8 cellular contexts compared by ENCODE assay signal in the genomic region with DNA sequence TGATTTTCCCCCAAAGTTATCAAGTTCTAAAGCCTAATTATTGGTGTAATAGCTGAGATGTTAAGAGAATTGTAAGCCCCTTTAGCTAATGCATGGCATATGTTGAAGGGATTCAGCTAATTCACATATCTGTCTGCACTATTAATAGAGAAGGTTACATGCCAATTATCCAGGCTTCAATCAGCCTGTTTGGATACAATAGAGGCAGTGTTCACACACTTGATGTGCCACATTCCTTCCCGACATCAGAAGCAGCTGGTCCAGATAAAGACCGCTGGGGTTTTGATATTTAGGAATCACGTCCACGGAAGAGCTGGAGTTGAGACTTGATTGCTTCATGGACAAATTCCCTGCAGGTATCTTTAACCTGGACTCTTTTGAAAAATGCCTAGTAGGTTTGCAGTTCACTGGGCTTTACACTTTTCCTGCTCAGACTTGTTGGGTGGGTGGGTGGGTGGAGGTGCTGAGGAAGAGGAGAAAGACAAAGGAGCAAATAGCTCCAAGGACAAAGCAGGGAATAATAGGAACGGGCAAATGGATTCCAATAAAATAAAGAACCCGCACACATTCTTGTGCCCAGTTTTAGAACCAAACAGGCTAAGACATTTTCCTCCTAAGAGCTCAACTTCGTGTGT.
DNase-seq lines count a peak whose midpoint lies in the region; ATAC-seq and TF ChIP-seq lines count a peak whose summit lies in the region.

No MANE protein-coding gene starts in this region.

- H3K36me3 Mint-ChIP-seq in Calu3 (ENCODE audit: insufficient read depth, unreplicated experiment): peaks cover 50% of the 10 kb centered on the region
- H3K36me3 Mint-ChIP-seq in brain: no peaks in the 10 kb centered on the region
- peaks cover 5% of the 10 kb centered on the region for H3K36me3 Mint-ChIP-seq in natural killer cell treated with Interleukin-12 subunit alpha and Interleukin-12 subunit beta and Interleukin-15 and Interleukin-18, amount 100 ng/mL, for 72 hours

- no TSS peak for BruUV-seq in Calu3 (replicated peaks; lab: Mats Ljungman, UMichigan)

- peaks cover 69% of the 10 kb centered on the region for H3K4me1 Mint-ChIP-seq in Calu3 (ENCODE audit: low read depth, unreplicated experiment)
- peaks cover 73% of the 10 kb centered on the region for H3K4me1 Mint-ChIP-seq in brain
- peaks cover 42 to 51% of the 10 kb centered on the region in 2 donors for H3K4me1 Mint-ChIP-seq in natural killer cell treated with Interleukin-12 subunit alpha and Interleukin-12 subunit beta and Interleukin-15 and Interleukin-18, amount 100 ng/mL, for 72 hours (ENCODE audit: low read depth in 2 of 2)

- H3K27me3 Mint-ChIP-seq in Calu3 (ENCODE audit: unreplicated experiment) (no peaks in the 10 kb centered on the region), brain (no peaks in the 10 kb centered on the region)
- no peaks in the 10 kb centered on the region for H3K27me3 Mint-ChIP-seq in natural killer cell treated with Interleukin-12 subunit alpha and Interleukin-12 subunit beta and Interleukin-15 and Interleukin-18, amount 100 ng/mL, for 72 hours

- H3K9me3 Mint-ChIP-seq in Calu3 (ENCODE audit: low read depth, unreplicated experiment) (peaks cover 4% of the 10 kb centered on the region), brain (peaks cover 0 to 3% (median 2%) of the 10 kb centered on the region in 5 experiments)
- no peaks in the 10 kb centered on the region for H3K9me3 Mint-ChIP-seq in natural killer cell treated with Interleukin-12 subunit alpha and Interleukin-12 subunit beta and Interleukin-15 and Interleukin-18, amount 100 ng/mL, for 72 hours

- CTCF ChIA-PET in Calu3 (lab: Charles Lee): interaction anchor here (0.5 to 2.5 kb wide), 21 partner anchors 12 to 204 kb away, joined by 3 to 18 read pairs (median 5); no protein-coding TSS in a partner anchor

- DNase-seq in Calu3 (peak; percentile 61), NCI-H1694 (lab: John Stamatoyannopoulos, UW) (peak; percentile 53), A172 (ENCODE audit: low spot score) (no peak), GM13977 (ENCODE audit: low spot score) (no peak), OCI-M2 (lab: John Stamatoyannopoulos, UW; ENCODE audit: unreplicated experiment) (no peak)
- no peak for DNase-seq in natural killer cell treated with Interleukin-12 subunit alpha and Interleukin-12 subunit beta and Interleukin-15 and Interleukin-18, amount 100 ng/mL, for 72 hours (ENCODE audit: low spot score)

- intact Hi-C loops in Calu3 (cut with micrococcal nuclease; ENCODE audit: unreplicated experiment): loop anchor here (1.0 to 2.0 kb wide), 4 partner anchors 59 to 179 kb away; no protein-coding TSS in a partner anchor

- peak overlapping the region; percentile 98 for H3K27ac Mint-ChIP-seq in Calu3 (ENCODE audit: unreplicated experiment)
- H3K27ac Mint-ChIP-seq in brain: peak overlapping the region; percentile 93 to 98 (median 97)
- H3K27ac Mint-ChIP-seq in natural killer cell treated with Interleukin-12 subunit alpha and Interleukin-12 subunit beta and Interleukin-15 and Interleukin-18, amount 100 ng/mL, for 72 hours: peak overlapping the region; percentile 94 to 98

- in situ Hi-C loops in GM13977 (cut with MboI; ENCODE audit: low pct_unique_long_range_greater_than_20kb, low sequenced_read_pairs, unreplicated experiment): loop anchor here (10.0 to 25.0 kb wide), 2 partner anchors 81 to 176 kb away; no protein-coding TSS in a partner anchor

- no peak for ATAC-seq in natural killer cell treated with Interleukin-12 subunit alpha and Interleukin-12 subunit beta and Interleukin-15 and Interleukin-18, amount 100 ng/mL, for 72 hours
- ATAC-seq in GM21786 (IDR thresholded peaks at IDR 0.05; ENCODE audit: unreplicated experiment): no peak

- peak overlapping the region; percentile 77 for H3K4me3 Mint-ChIP-seq in Calu3 (ENCODE audit: low read depth, unreplicated experiment)
- peak overlapping the region; percentile 73 to 85 (median 79) for H3K4me3 Mint-ChIP-seq in brain
- H3K4me3 Mint-ChIP-seq in natural killer cell treated with Interleukin-12 subunit alpha and Interleukin-12 subunit beta and Interleukin-15 and Interleukin-18, amount 100 ng/mL, for 72 hours: peak overlapping the region; percentile 89

- no peak for TF ChIP-seq CTCF in Calu3 (IDR thresholded peaks at IDR 0.05; ENCODE audit: unreplicated experiment)
- TF ChIP-seq CTCF in brain (conservative IDR thresholded peaks at IDR 0.05): no peak
- no peak for TF ChIP-seq CTCF in GM13977 (IDR thresholded peaks at IDR 0.05; ENCODE audit: extremely low read depth, insufficient read depth, missing control alignments)

Comparison
In these comparisons a context has a peak if more than half of its experiments do, and no peak if none do; other contexts are left out.
1. DNase-seq: peak in Calu3 (single experiment) and NCI-H1694 (single experiment); none in natural killer cell treated with Interleukin-12 subunit alpha and Interleukin-12 subunit beta and Interleukin-15 and Interleukin-18, amount 100 ng/mL, for 72 hours (single experiment), A172 (single experiment), GM13977 (single experiment) and OCI-M2 (single experiment).
2. Peak in every context shown above with its lines, with median percentiles within 50 percentile points of each other: H3K27ac Mint-ChIP-seq and H3K4me3 Mint-ChIP-seq.